Comparison of ENCODE assay signal across 24 cellular contexts in the genomic region with DNA sequence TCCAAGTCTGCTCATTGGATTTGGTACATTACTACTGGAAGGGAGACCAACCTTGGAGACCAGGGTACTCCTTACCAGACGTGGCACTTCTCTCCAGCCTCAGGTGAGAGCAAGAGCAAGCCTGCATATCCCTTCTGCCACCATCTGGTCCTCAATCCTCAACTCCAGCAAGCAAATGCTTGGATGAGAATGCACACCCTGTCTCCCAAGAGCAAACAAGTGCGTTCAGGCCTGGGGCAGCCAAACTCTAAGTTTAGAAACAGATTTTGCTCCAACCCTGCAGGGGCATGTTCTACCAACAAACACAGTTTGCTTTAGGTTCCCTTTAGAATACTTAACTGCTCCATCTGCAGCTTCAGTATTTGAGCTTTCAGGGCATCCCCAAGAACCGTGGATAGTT.
"Had no signal": no experiment of that assay in that cellular context is flagged by ENCODE, and none has a peak within 500 bp of the region (broad histone marks: within the 10 kb centered on the region; RNA-seq: fewer than 3 reads in every experiment).

No MANE protein-coding gene starts in this region.

- ATAC-seq: foreskin keratinocyte; left colon; left ventricle myocardium superior; natural killer cell treated with Interleukin-12 subunit alpha and Interleukin-12 subunit beta and Interleukin-15 and Interleukin-18, amount 100 ng/mL, for 72 hours; right lobe of liver; stimulated activated effector memory CD8-positive, alpha-beta T cell treated with anti-CD3 and anti-CD28 coated beads, Interleukin-12 subunit alpha, Interleukin-12 subunit beta, amount 100 ng/mL, for 72 hours; stimulated activated naive CD8-positive, alpha-beta T cell treated with anti-CD3 and anti-CD28 coated beads, Interleukin-15, Interleukin-2, amounts not matched to agents 100 U/mL and 50 U/mL, for 24 hours had no signal

- H3K4me1 Mint-ChIP-seq: stimulated activated effector memory CD8-positive, alpha-beta T cell treated with anti-CD3 and anti-CD28 coated beads, Interleukin-12 subunit alpha, Interleukin-12 subunit beta, amount 100 ng/mL, for 72 hours had no signal

- DNase-seq: dermis blood vessel endothelial cell; effector CD4-positive, alpha-beta T cell; endodermal cell; erythroblast; foreskin keratinocyte; left colon; left ventricle myocardium superior; mesenchymal stem cell; midbrain; nucleus accumbens; retina; right lobe of liver; stimulated activated CD4-positive, alpha-beta T cell treated with anti-CD3 and anti-CD28 coated beads, Interleukin-4, amount 100 ng/mL, for 1 hour; stimulated activated CD8-positive, alpha-beta memory T cell treated with anti-CD3 and anti-CD28 coated beads, Interleukin-4, amount 100 ng/mL, for 48 hours; stimulated activated naive CD8-positive, alpha-beta T cell treated with anti-CD3 and anti-CD28 coated beads, Interleukin-15, Interleukin-2, amounts not matched to agents 100 U/mL and 50 U/mL, for 24 hours; tibial artery; upper lobe of left lung; uterus had no signal

- H3K27ac Mint-ChIP-seq: endodermal cell; natural killer cell treated with Interleukin-12 subunit alpha and Interleukin-12 subunit beta and Interleukin-15 and Interleukin-18, amount 100 ng/mL, for 72 hours; neural progenitor cell; stimulated activated effector memory CD8-positive, alpha-beta T cell treated with anti-CD3 and anti-CD28 coated beads, Interleukin-12 subunit alpha, Interleukin-12 subunit beta, amount 100 ng/mL, for 72 hours had no signal

- H3K9me3 Mint-ChIP-seq: endodermal cell; natural killer cell treated with Interleukin-12 subunit alpha and Interleukin-12 subunit beta and Interleukin-15 and Interleukin-18, amount 100 ng/mL, for 72 hours; neural progenitor cell; stimulated activated effector memory CD8-positive, alpha-beta T cell treated with anti-CD3 and anti-CD28 coated beads, Interleukin-12 subunit alpha, Interleukin-12 subunit beta, amount 100 ng/mL, for 72 hours had no signal

- H3K4me3 Mint-ChIP-seq: endodermal cell; natural killer cell treated with Interleukin-12 subunit alpha and Interleukin-12 subunit beta and Interleukin-15 and Interleukin-18, amount 100 ng/mL, for 72 hours; neural progenitor cell; stimulated activated effector memory CD8-positive, alpha-beta T cell treated with anti-CD3 and anti-CD28 coated beads, Interleukin-12 subunit alpha, Interleukin-12 subunit beta, amount 100 ng/mL, for 72 hours had no signal

- H3K36me3 Mint-ChIP-seq: natural killer cell treated with Interleukin-12 subunit alpha and Interleukin-12 subunit beta and Interleukin-15 and Interleukin-18, amount 100 ng/mL, for 72 hours; neural progenitor cell; stimulated activated effector memory CD8-positive, alpha-beta T cell treated with anti-CD3 and anti-CD28 coated beads, Interleukin-12 subunit alpha, Interleukin-12 subunit beta, amount 100 ng/mL, for 72 hours had no signal

- H3K27ac ChIP-seq: foreskin keratinocyte, neural progenitor cell, parathyroid adenoma, prostate gland, right lobe of liver, suprapubic skin, tibial artery, upper lobe of left lung, uterus had no signal
